ENCODE assay signal across 12 cellular contexts in the genomic region with DNA sequence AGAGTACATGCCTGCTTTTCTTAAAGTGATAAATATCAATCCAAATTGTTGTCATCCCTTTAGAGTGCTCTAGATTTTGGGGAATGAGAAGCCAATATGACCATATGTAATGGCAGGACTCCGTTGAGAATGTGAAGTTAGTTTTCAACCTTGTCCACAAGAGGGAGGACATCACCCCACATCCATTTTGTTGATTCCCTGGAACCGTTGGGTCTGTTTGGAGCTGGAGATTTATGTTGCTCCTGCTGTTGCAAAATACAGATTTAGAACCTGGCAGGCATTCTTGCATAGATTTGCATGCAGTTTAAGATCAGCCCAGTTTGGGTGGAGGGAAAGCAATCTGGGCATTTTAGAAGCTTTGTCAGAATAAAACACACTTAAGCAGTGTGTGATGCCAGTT.
DNase-seq lines count a peak whose midpoint lies in the region; ATAC-seq and TF ChIP-seq lines count a peak whose summit lies in the region.
"Had no signal": no experiment of that assay in that cellular context is flagged by ENCODE, and none has a peak within 500 bp of the region (broad histone marks: within the 10 kb centered on the region; RNA-seq: fewer than 3 reads in every experiment).

No MANE protein-coding gene starts in this region.

- H3K79me2 ChIP-seq in SK-N-SH (ENCODE audit: insufficient read depth), result no peaks in the 10 kb centered on the region

- H3K9me2 ChIP-seq in SK-N-SH, result no peaks in the 10 kb centered on the region

- H3K9ac ChIP-seq in SK-N-SH, result no peak overlapping the region

- H3K9me3 ChIP-seq in SK-N-SH, result no peaks in the 10 kb centered on the region
- H3K9me3 ChIP-seq: mucosa of descending colon, tibial artery had no signal

- no peak overlapping the region for H2AFZ ChIP-seq in SK-N-SH (ENCODE audit: low read depth)

- H3F3A ChIP-seq in SK-N-SH (replicated peaks; ENCODE audit: insufficient read depth), result no peaks in the 10 kb centered on the region

- H3K36me3 Mint-ChIP-seq in glutamatergic neuron (ENCODE audit: unreplicated experiment), result no peaks in the 10 kb centered on the region
- H3K36me3 Mint-ChIP-seq in type B pancreatic cell, result no peaks in the 10 kb centered on the region
- H3K36me3 Mint-ChIP-seq: IgD-negative memory B cell had no signal

- no peak for ATAC-seq in SK-N-SH treated with all-trans-retinoic acid at 6 μM for 48 hours
- ATAC-seq in HG02588 (IDR thresholded peaks at IDR 0.05; ENCODE audit: unreplicated experiment), result no peak
- ATAC-seq: mucosa of descending colon had no signal

- no peaks in the 10 kb centered on the region for H3K27me3 Mint-ChIP-seq in glutamatergic neuron (ENCODE audit: unreplicated experiment)
- H3K27me3 Mint-ChIP-seq in type B pancreatic cell, result peaks cover 7% of the 10 kb centered on the region

- no peaks in the 10 kb centered on the region for H3K9me3 Mint-ChIP-seq in glutamatergic neuron (ENCODE audit: unreplicated experiment)
- no peaks in the 10 kb centered on the region for H3K9me3 Mint-ChIP-seq in type B pancreatic cell

- CTCF ChIA-PET in SK-N-SH (lab: Yijun Ruan, JAX), result interaction anchor here (1.3 to 1.9 kb wide), 3 partner anchors 46 to 70 kb away, joined by 3 to 5 read pairs (median 4); no protein-coding TSS in a partner anchor

- no peaks in the 10 kb centered on the region for H3K27me3 ChIP-seq in SK-N-SH (ENCODE audit: insufficient read depth)

- no peak overlapping the region for H3K4me2 ChIP-seq in SK-N-SH

- no peak overlapping the region; a peak in 1 of 4 replicates for H3K4me3 ChIP-seq in SK-N-SH (ENCODE audit: low read depth in 2 of 2, low read length in 1 of 2)
- H3K4me3 ChIP-seq: coronary artery, mucosa of descending colon, tibial artery had no signal

- no peaks in the 10 kb centered on the region for H3K36me3 ChIP-seq in SK-N-SH (replicated peaks in 1 of 2; ENCODE audit: control insufficient read depth in 1 of 2, insufficient read depth in 2 of 2, low read length in 1 of 2)
- H3K36me3 ChIP-seq: tibial artery had no signal

- no peaks in the 10 kb centered on the region; a peak in 1 of 4 replicates for H3K4me1 ChIP-seq in SK-N-SH (ENCODE audit: control insufficient read depth in 1 of 2, insufficient read depth in 2 of 2, low read depth in 1 of 2, low read length in 1 of 2)

- WGBS in SK-N-SH (ENCODE audit: low lambda C conversion rate), result 2% methylated on average over 2 of the region's 2 CpGs

- no peaks in the 10 kb centered on the region for H3K4me1 Mint-ChIP-seq in glutamatergic neuron (ENCODE audit: low read depth, unreplicated experiment)
- no peaks in the 10 kb centered on the region for H3K4me1 Mint-ChIP-seq in type B pancreatic cell (ENCODE audit: unreplicated experiment)
- H3K4me1 Mint-ChIP-seq: IgD-negative memory B cell had no signal

- 0 out of 2 replicates have a peak, but pooled peaks have one; percentile 19 for TF ChIP-seq RAD21 in SK-N-SH (IDR thresholded peaks at IDR 0.05; ENCODE audit: low read length)

- POLR2A ChIA-PET in SK-N-SH (lab: Yijun Ruan, JAX), result no interaction called here

- H3K4me3 Mint-ChIP-seq in glutamatergic neuron (ENCODE audit: unreplicated experiment) (no peak overlapping the region), type B pancreatic cell (no peak overlapping the region)
- H3K4me3 Mint-ChIP-seq: IgD-negative memory B cell had no signal

- H4K20me1 ChIP-seq in SK-N-SH (ENCODE audit: insufficient read depth), result no peaks in the 10 kb centered on the region

- TF ChIP-seq CTCF in SK-N-SH (IDR thresholded peaks at IDR 0.05), result peak; percentile 36
- peak; percentile 38 for TF ChIP-seq CTCF in glutamatergic neuron (IDR thresholded peaks at IDR 0.05; ENCODE audit: partially characterized antibody, unreplicated experiment)
- TF ChIP-seq CTCF in type B pancreatic cell (conservative IDR thresholded peaks at IDR 0.05), result peak; percentile 57

- H3K27ac ChIP-seq in SK-N-SH (ENCODE audit: low read depth in 2 of 2, low read length in 1 of 2), result no peak overlapping the region
- H3K27ac ChIP-seq: coronary artery, tibial artery had no signal

- TF ChIP-seq EP300 in SK-N-SH (IDR thresholded peaks at IDR 0.05; ENCODE audit: borderline replicate concordance in 1 of 2, low read depth in 1 of 2, low read length in 1 of 2), result no peak

- H3K27ac Mint-ChIP-seq in glutamatergic neuron (ENCODE audit: unreplicated experiment) (no peak overlapping the region), type B pancreatic cell (no peak overlapping the region)
- H3K27ac Mint-ChIP-seq: IgD-negative memory B cell had no signal

- DNase-seq in SK-N-SH (no peak), RKO (ENCODE audit: low spot score) (peak; percentile 17), glutamatergic neuron (no peak), type B pancreatic cell (ENCODE audit: extremely low spot score, unreplicated experiment) (no peak), GF-D8 (lab: John Stamatoyannopoulos, UW) (no peak), NCI-H345 treated with DMSO at 0.1 percent for 48 hours (lab: John Stamatoyannopoulos, UW; ENCODE audit: unreplicated experiment) (no peak)
- DNase-seq: mucosa of descending colon, tibial artery had no signal

TF ChIP-seq in SK-N-SH, 30 proteins besides CTCF, POLR2A, EP300 and RAD21 (continues in another document):
- TF ChIP-seq, protein P1, sequence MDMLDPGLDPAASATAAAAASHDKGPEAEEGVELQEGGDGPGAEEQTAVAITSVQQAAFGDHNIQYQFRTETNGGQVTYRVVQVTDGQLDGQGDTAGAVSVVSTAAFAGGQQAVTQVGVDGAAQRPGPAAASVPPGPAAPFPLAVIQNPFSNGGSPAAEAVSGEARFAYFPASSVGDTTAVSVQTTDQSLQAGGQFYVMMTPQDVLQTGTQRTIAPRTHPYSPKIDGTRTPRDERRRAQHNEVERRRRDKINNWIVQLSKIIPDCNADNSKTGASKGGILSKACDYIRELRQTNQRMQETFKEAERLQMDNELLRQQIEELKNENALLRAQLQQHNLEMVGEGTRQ (IDR thresholded peaks at IDR 0.05; ENCODE audit: borderline replicate concordance, low read depth, low read length), result no peak
- no peak for TF ChIP-seq NFIC (IDR thresholded peaks at IDR 0.05; ENCODE audit: borderline replicate concordance)
- TF ChIP-seq FOXM1 (IDR thresholded peaks at IDR 0.05; ENCODE audit: low read depth), result no peak
- no peak for TF ChIP-seq EZH2phosphoT487 (IDR thresholded peaks at IDR 0.05; ENCODE audit: borderline replicate concordance, low read depth)
- TF ChIP-seq MEF2A (IDR thresholded peaks at IDR 0.05; ENCODE audit: borderline replicate concordance, low read depth), result no peak
- TF ChIP-seq, protein P2, sequence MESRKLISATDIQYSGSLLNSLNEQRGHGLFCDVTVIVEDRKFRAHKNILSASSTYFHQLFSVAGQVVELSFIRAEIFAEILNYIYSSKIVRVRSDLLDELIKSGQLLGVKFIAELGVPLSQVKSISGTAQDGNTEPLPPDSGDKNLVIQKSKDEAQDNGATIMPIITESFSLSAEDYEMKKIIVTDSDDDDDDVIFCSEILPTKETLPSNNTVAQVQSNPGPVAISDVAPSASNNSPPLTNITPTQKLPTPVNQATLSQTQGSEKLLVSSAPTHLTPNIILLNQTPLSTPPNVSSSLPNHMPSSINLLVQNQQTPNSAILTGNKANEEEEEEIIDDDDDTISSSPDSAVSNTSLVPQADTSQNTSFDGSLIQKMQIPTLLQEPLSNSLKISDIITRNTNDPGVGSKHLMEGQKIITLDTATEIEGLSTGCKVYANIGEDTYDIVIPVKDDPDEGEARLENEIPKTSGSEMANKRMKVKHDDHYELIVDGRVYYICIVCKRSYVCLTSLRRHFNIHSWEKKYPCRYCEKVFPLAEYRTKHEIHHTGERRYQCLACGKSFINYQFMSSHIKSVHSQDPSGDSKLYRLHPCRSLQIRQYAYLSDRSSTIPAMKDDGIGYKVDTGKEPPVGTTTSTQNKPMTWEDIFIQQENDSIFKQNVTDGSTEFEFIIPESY (IDR thresholded peaks at IDR 0.05; ENCODE audit: borderline replicate concordance, low read depth), result no peak
- TF ChIP-seq, protein P3, sequence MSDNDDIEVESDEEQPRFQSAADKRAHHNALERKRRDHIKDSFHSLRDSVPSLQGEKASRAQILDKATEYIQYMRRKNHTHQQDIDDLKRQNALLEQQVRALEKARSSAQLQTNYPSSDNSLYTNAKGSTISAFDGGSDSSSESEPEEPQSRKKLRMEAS (IDR thresholded peaks at IDR 0.05; ENCODE audit: low read depth), result no peak

TF ChIP-seq in SK-N-SH treated with all-trans-retinoic acid at 6 μM for 48 hours, 23 proteins besides CTCF, POLR2A, EP300 and RAD21 (continues in another document):
- TF ChIP-seq BACH2 (CRISPR knock-in tag; IDR thresholded peaks at IDR 0.05; ENCODE audit: borderline replicate concordance), result no peak
- no peak for TF ChIP-seq ZNF70 (CRISPR knock-in tag; IDR thresholded peaks at IDR 0.05)
- TF ChIP-seq ZNF565 (CRISPR knock-in tag; conservative IDR thresholded peaks at IDR 0.05; ENCODE audit: low read depth), result no peak
- TF ChIP-seq, protein P4, sequence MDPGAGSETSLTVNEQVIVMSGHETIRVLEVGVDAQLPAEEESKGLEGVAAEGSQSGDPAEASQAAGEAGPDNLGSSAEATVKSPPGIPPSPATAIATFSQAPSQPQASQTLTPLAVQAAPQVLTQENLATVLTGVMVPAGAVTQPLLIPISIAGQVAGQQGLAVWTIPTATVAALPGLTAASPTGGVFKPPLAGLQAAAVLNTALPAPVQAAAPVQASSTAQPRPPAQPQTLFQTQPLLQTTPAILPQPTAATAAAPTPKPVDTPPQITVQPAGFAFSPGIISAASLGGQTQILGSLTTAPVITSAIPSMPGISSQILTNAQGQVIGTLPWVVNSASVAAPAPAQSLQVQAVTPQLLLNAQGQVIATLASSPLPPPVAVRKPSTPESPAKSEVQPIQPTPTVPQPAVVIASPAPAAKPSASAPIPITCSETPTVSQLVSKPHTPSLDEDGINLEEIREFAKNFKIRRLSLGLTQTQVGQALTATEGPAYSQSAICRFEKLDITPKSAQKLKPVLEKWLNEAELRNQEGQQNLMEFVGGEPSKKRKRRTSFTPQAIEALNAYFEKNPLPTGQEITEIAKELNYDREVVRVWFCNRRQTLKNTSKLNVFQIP (CRISPR knock-in tag; IDR thresholded peaks at IDR 0.05; ENCODE audit: borderline replicate concordance, low read depth), result no peak
- TF ChIP-seq ZNF8 (CRISPR knock-in tag; IDR thresholded peaks at IDR 0.05), result no peak
- no peak for TF ChIP-seq OSR1 (CRISPR knock-in tag; IDR thresholded peaks at IDR 0.05)
- TF ChIP-seq GLIS3 (CRISPR knock-in tag; IDR thresholded peaks at IDR 0.05), result no peak
- TF ChIP-seq, protein P5, sequence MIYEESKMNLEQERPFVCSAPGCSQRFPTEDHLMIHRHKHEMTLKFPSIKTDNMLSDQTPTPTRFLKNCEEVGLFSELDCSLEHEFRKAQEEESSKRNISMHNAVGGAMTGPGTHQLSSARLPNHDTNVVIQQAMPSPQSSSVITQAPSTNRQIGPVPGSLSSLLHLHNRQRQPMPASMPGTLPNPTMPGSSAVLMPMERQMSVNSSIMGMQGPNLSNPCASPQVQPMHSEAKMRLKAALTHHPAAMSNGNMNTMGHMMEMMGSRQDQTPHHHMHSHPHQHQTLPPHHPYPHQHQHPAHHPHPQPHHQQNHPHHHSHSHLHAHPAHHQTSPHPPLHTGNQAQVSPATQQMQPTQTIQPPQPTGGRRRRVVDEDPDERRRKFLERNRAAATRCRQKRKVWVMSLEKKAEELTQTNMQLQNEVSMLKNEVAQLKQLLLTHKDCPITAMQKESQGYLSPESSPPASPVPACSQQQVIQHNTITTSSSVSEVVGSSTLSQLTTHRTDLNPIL (CRISPR knock-in tag; IDR thresholded peaks at IDR 0.05; ENCODE audit: low read depth), result no peak
